ENCODE assay signal across 1 cellular context in the genomic region with DNA sequence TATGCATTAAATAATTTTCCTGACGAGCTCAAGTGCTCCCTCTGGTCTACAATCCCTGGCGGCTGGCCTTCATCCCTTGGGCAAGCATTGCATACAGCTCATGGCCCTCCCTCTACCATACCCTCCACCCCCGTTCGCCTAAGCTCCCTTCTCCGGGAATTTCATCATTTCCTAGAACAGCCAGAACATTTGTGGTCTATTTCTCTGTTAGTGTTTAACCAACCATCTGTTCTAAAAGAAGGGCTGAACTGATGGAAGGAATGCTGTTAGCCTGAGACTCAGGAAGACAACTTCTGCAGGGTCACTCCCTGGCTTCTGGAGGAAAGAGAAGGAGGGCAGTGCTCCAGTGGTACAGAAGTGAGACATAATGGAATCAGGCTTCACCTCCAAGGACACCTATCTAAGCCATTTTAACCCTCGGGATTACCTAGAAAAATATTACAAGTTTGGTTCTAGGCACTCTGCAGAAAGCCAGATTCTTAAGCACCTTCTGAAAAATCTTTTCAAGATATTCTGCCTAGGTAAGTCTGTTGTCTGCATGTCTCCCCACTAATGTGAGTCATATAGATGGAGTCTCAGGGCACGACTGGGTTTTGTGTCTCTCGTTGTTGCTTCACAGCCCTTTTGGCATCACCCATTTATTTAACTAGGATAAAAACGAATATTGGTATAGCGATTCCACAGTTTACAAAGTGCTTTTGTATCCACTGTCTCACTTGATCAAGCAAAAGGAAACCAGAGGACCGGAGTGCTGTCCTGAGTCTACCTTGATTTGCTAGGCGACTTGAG.
TF ChIP-seq lines count a peak whose summit lies in the region.

A gene (plus strand): TSS at position 210 of the 789 bp plus-strand sequence. CDS start 158 bp downstream, at position 368.

TF ChIP-seq in HEK293, 187 proteins besides CTCF, POLR2A, EP300 and RAD21 (continued from another document):
- TF ChIP-seq, protein P1, sequence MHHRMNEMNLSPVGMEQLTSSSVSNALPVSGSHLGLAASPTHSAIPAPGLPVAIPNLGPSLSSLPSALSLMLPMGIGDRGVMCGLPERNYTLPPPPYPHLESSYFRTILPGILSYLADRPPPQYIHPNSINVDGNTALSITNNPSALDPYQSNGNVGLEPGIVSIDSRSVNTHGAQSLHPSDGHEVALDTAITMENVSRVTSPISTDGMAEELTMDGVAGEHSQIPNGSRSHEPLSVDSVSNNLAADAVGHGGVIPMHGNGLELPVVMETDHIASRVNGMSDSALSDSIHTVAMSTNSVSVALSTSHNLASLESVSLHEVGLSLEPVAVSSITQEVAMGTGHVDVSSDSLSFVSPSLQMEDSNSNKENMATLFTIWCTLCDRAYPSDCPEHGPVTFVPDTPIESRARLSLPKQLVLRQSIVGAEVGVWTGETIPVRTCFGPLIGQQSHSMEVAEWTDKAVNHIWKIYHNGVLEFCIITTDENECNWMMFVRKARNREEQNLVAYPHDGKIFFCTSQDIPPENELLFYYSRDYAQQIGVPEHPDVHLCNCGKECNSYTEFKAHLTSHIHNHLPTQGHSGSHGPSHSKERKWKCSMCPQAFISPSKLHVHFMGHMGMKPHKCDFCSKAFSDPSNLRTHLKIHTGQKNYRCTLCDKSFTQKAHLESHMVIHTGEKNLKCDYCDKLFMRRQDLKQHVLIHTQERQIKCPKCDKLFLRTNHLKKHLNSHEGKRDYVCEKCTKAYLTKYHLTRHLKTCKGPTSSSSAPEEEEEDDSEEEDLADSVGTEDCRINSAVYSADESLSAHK (tag by site-specific recombination; IDR thresholded peaks at IDR 0.05): no peak
- TF ChIP-seq ZNF501 (tag by site-specific recombination; IDR thresholded peaks at IDR 0.05): no peak
- TF ChIP-seq ZNF416 (tag by site-specific recombination; IDR thresholded peaks at IDR 0.05): no peak
- TF ChIP-seq ZNF837 (tag by site-specific recombination; IDR thresholded peaks at IDR 0.05): no peak
- TF ChIP-seq REPIN1 (tag by site-specific recombination; IDR thresholded peaks at IDR 0.05; ENCODE audit: low read depth): no peak
- no peak for TF ChIP-seq ZNF548 (tag by site-specific recombination; IDR thresholded peaks at IDR 0.05)
- TF ChIP-seq ZNF19 (tag by site-specific recombination; IDR thresholded peaks at IDR 0.05; ENCODE audit: low read depth): no peak
- no peak for TF ChIP-seq ZBTB7A (tag by site-specific recombination; IDR thresholded peaks at IDR 0.05; ENCODE audit: low read depth)
- TF ChIP-seq ZNF677 (tag by site-specific recombination; IDR thresholded peaks at IDR 0.05): no peak
- no peak for TF ChIP-seq YY2 (tag by site-specific recombination; IDR thresholded peaks at IDR 0.05)
- TF ChIP-seq, protein P2, sequence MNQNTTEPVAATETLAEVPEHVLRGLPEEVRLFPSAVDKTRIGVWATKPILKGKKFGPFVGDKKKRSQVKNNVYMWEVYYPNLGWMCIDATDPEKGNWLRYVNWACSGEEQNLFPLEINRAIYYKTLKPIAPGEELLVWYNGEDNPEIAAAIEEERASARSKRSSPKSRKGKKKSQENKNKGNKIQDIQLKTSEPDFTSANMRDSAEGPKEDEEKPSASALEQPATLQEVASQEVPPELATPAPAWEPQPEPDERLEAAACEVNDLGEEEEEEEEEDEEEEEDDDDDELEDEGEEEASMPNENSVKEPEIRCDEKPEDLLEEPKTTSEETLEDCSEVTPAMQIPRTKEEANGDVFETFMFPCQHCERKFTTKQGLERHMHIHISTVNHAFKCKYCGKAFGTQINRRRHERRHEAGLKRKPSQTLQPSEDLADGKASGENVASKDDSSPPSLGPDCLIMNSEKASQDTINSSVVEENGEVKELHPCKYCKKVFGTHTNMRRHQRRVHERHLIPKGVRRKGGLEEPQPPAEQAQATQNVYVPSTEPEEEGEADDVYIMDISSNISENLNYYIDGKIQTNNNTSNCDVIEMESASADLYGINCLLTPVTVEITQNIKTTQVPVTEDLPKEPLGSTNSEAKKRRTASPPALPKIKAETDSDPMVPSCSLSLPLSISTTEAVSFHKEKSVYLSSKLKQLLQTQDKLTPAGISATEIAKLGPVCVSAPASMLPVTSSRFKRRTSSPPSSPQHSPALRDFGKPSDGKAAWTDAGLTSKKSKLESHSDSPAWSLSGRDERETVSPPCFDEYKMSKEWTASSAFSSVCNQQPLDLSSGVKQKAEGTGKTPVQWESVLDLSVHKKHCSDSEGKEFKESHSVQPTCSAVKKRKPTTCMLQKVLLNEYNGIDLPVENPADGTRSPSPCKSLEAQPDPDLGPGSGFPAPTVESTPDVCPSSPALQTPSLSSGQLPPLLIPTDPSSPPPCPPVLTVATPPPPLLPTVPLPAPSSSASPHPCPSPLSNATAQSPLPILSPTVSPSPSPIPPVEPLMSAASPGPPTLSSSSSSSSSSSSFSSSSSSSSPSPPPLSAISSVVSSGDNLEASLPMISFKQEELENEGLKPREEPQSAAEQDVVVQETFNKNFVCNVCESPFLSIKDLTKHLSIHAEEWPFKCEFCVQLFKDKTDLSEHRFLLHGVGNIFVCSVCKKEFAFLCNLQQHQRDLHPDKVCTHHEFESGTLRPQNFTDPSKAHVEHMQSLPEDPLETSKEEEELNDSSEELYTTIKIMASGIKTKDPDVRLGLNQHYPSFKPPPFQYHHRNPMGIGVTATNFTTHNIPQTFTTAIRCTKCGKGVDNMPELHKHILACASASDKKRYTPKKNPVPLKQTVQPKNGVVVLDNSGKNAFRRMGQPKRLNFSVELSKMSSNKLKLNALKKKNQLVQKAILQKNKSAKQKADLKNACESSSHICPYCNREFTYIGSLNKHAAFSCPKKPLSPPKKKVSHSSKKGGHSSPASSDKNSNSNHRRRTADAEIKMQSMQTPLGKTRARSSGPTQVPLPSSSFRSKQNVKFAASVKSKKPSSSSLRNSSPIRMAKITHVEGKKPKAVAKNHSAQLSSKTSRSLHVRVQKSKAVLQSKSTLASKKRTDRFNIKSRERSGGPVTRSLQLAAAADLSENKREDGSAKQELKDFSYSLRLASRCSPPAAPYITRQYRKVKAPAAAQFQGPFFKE (tag by site-specific recombination; IDR thresholded peaks at IDR 0.05; ENCODE audit: borderline replicate concordance): no peak
